Comparison of ENCODE assay signal across 17 cellular contexts in genomic region chr5:30239331-30240022, GRCh38.
A peak's percentile ranks its signal among the peaks of the same experiment; 100 is the strongest.
DNase-seq lines count a peak whose midpoint lies in the region; ATAC-seq and TF ChIP-seq lines count a peak whose summit lies in the region.
"Had no signal": no experiment of that assay in that cellular context is flagged by ENCODE, and none has a peak within 500 bp of the region (broad histone marks: within the 10 kb centered on the region; RNA-seq: fewer than 3 reads in every experiment).

No MANE protein-coding gene starts in this region.

- H3F3A ChIP-seq in GM23338 (replicated peaks; ENCODE audit: low read depth), result no peaks in the 10 kb centered on the region

- peak overlapping the region; percentile 81 for H2AFZ ChIP-seq in GM23338

- H3K36me3 ChIP-seq in GM23338 (ENCODE audit: insufficient read depth), result no peaks in the 10 kb centered on the region; the same call in 1 of the 2 replicates
- no peaks in the 10 kb centered on the region for H3K36me3 ChIP-seq in thyroid gland
- H3K36me3 ChIP-seq: BLaER1 had no signal

- CTCF ChIA-PET in WTC11 (lab: Charles Lee), result no interaction called here

- TF ChIP-seq CTCF in GM23338 (conservative IDR thresholded peaks at IDR 0.05; ENCODE audit: low read depth in 2 of 2) (no peak), WTC11 (IDR thresholded peaks at IDR 0.05) (no peak), nephron progenitor cell (IDR thresholded peaks at IDR 0.05) (no peak), thyroid gland (IDR thresholded peaks at IDR 0.05) (no peak)

- H3K9me3 ChIP-seq in thyroid gland, result no peaks in the 10 kb centered on the region
- H3K9me3 ChIP-seq: BLaER1 had no signal

- DNase-seq in GM23338 (ENCODE audit: low spot score) (peak; percentile 40), WTC11 (ENCODE audit: low spot score) (no peak), iPS DF 19.7 (ENCODE audit: low read depth, low spot score) (peak; percentile 65), nephron progenitor cell (no peak), thyroid gland (no peak), hepatic stellate cell (ENCODE audit: low spot score) (no peak)
- DNase-seq in stimulated activated CD8-positive, alpha-beta memory T cell treated with anti-CD3 and anti-CD28 coated beads, Interleukin-4, amount 100 ng/mL, for 48 hours, result no peak
- DNase-seq: 8988T; Calu3; CD4-positive, alpha-beta memory T cell; DND-41; EL; HFFc6 had no signal

- peaks cover 6% of the 10 kb centered on the region; the same call in 2 of the 3 replicates for H3K9me3 Mint-ChIP-seq in GM23338
- H3K9me3 Mint-ChIP-seq in WTC11, result peaks cover 20% of the 10 kb centered on the region
- H3K9me3 Mint-ChIP-seq in nephron progenitor cell, result no peaks in the 10 kb centered on the region

- POLR2A ChIA-PET in WTC11 (lab: Charles Lee), result interaction anchor here (0.5 kb wide), 1 partner anchor 42 kb away, joined by 4 read pairs; no protein-coding TSS in a partner anchor

- ATAC-seq in GM23338, result peak; percentile 32
- peak; percentile 89 for ATAC-seq in WTC11
- ATAC-seq: GM12878, HCT116 had no signal

- TF ChIP-seq POLR2A in thyroid gland (IDR thresholded peaks at IDR 0.05), result no peak

- H3K9me2 ChIP-seq in GM23338 (ENCODE audit: insufficient read depth), result peaks cover 3% of the 10 kb centered on the region

- no peaks in the 10 kb centered on the region for H3K79me2 ChIP-seq in GM23338 (replicated peaks; ENCODE audit: insufficient read depth)

- WGBS in thyroid gland, 2 donors, result 66 to 77% methylated on average over 7 of the region's 7 CpGs

- intact Hi-C loops in thyroid gland (cut with DNase I), result no loop called here

- H4K20me1 ChIP-seq in GM23338 (replicated peaks; ENCODE audit: insufficient read depth), result no peaks in the 10 kb centered on the region
- H4K20me1 ChIP-seq: BLaER1 had no signal

- H3K27ac ChIP-seq in GM23338 (ENCODE audit: low read depth), result no peak overlapping the region
- H3K27ac ChIP-seq in thyroid gland, result no peak overlapping the region
- H3K27ac ChIP-seq: BLaER1 had no signal

- H3K27ac Mint-ChIP-seq in GM23338, result peak overlapping the region; percentile 84
- peak overlapping the region; percentile 53; the same call in 1 of the 2 replicates for H3K27ac Mint-ChIP-seq in WTC11
- H3K27ac Mint-ChIP-seq in nephron progenitor cell, result peak overlapping the region; percentile 72
- H3K27ac Mint-ChIP-seq: CD4-positive, alpha-beta memory T cell; HFFc6 had no signal

- H3K4me1 ChIP-seq in GM23338 (ENCODE audit: insufficient read depth) (peaks cover 5% of the 10 kb centered on the region; the same call in 1 of the 2 replicates), thyroid gland (no peaks in the 10 kb centered on the region)
- H3K4me1 ChIP-seq: BLaER1 had no signal

- H3K4me1 Mint-ChIP-seq in GM23338 (peaks cover 13% of the 10 kb centered on the region), WTC11 (peaks cover 17% of the 10 kb centered on the region), nephron progenitor cell (no peaks in the 10 kb centered on the region)
- H3K4me1 Mint-ChIP-seq: CD14-positive monocyte; CD4-positive, alpha-beta memory T cell had no signal

- peaks cover 7% of the 10 kb centered on the region; the same call in 2 of the 3 replicates for H3K36me3 Mint-ChIP-seq in GM23338 (ENCODE audit: low read depth)
- H3K36me3 Mint-ChIP-seq in WTC11, result peaks cover 16% of the 10 kb centered on the region
- no peaks in the 10 kb centered on the region for H3K36me3 Mint-ChIP-seq in nephron progenitor cell (ENCODE audit: low read depth)
- H3K36me3 Mint-ChIP-seq: CD14-positive monocyte; CD4-positive, alpha-beta memory T cell had no signal

- no peaks in the 10 kb centered on the region for H3K27me3 Mint-ChIP-seq in GM23338 (ENCODE audit: insufficient read depth, low read depth, poor library complexity)
- no peaks in the 10 kb centered on the region for H3K27me3 Mint-ChIP-seq in WTC11 (ENCODE audit: low read depth)
- H3K27me3 Mint-ChIP-seq in nephron progenitor cell (ENCODE audit: low read depth, poor library complexity), result no peaks in the 10 kb centered on the region
- H3K27me3 Mint-ChIP-seq: CD4-positive, alpha-beta memory T cell had no signal

- H3K4me3 Mint-ChIP-seq in GM23338 (no peak overlapping the region), WTC11 (no peak overlapping the region), nephron progenitor cell (no peak overlapping the region)
- H3K4me3 Mint-ChIP-seq: CD14-positive monocyte; CD4-positive, alpha-beta memory T cell; HFFc6 had no signal

- no peak overlapping the region for H3K4me2 ChIP-seq in GM23338
- H3K4me2 ChIP-seq: BLaER1 had no signal

- H3K4me3 ChIP-seq in GM23338 (no peak overlapping the region), thyroid gland (replicated peaks in 1 of 3) (no peak overlapping the region)
- H3K4me3 ChIP-seq: BLaER1, GM12878 had no signal

- H3K27me3 ChIP-seq in GM23338 (ENCODE audit: insufficient read depth) (no peaks in the 10 kb centered on the region), thyroid gland (no peaks in the 10 kb centered on the region)
- H3K27me3 ChIP-seq: BLaER1 had no signal

TF ChIP-seq in GM23338, 12 proteins besides CTCF, POLR2A, EP300 and RAD21 (continues in another document):
- TF ChIP-seq ETS1 (IDR thresholded peaks at IDR 0.05), result no peak

TF ChIP-seq in WTC11, 78 proteins besides CTCF, POLR2A, EP300 and RAD21:
- TF ChIP-seq FOXJ3 (CRISPR knock-in tag; IDR thresholded peaks at IDR 0.05; ENCODE audit: borderline replicate concordance), result no peak
- TF ChIP-seq ZNF671 (CRISPR knock-in tag; IDR thresholded peaks at IDR 0.05), result no peak
- no peak for TF ChIP-seq JAZF1 (CRISPR knock-in tag; IDR thresholded peaks at IDR 0.05)
- TF ChIP-seq ARID4B (CRISPR knock-in tag; IDR thresholded peaks at IDR 0.05; ENCODE audit: borderline replicate concordance), result no peak
- no peak for TF ChIP-seq ZNF396 (CRISPR knock-in tag; IDR thresholded peaks at IDR 0.05; ENCODE audit: borderline replicate concordance)
- TF ChIP-seq CREM (CRISPR knock-in tag; IDR thresholded peaks at IDR 0.05), result no peak

Comparison
In these comparisons a context has a peak if more than half of its experiments do, and no peak if none do; other contexts are left out.
1. DNase-seq: peak in GM23338 (single experiment) and iPS DF 19.7 (single experiment); none in WTC11 (single experiment), nephron progenitor cell (single experiment), thyroid gland (0 of 2), hepatic stellate cell (single experiment) and stimulated activated CD8-positive, alpha-beta memory T cell treated with anti-CD3 and anti-CD28 coated beads, Interleukin-4, amount 100 ng/mL, for 48 hours (single experiment).
2. Peak in every context shown above with its lines, with median percentiles within 50 percentile points of each other: H3K27ac Mint-ChIP-seq.